In genomic region chr22:37805878-37806277, GRCh38 we compare ENCODE assay signal across 1 cellular context.
TF ChIP-seq lines count a peak whose summit lies in the region.

No MANE protein-coding gene starts in this region.

TF ChIP-seq in HepG2, 621 proteins besides CTCF, POLR2A, EP300 and RAD21:
- TF ChIP-seq POLR2AphosphoS5 (IDR thresholded peaks at IDR 0.05; ENCODE audit: low read depth, low read length) (peak; percentile 25; the same call in 1 of the 2 replicates), MED13 (CRISPR knock-in tag; IDR thresholded peaks at IDR 0.05) (no peak), TSC22D2 (CRISPR knock-in tag; IDR thresholded peaks at IDR 0.05; ENCODE audit: borderline replicate concordance) (no peak), SP4 (CRISPR knock-in tag; IDR thresholded peaks at IDR 0.05) (0 out of 2 replicates have a peak, but pooled peaks have one; percentile 30), ZNF121 (CRISPR knock-in tag; IDR thresholded peaks at IDR 0.05) (peak; percentile 65; the same call in 1 of the 2 replicates), ZNF10 (CRISPR knock-in tag; IDR thresholded peaks at IDR 0.05; ENCODE audit: borderline replicate concordance, low read depth) (no peak), MED8 (CRISPR knock-in tag; IDR thresholded peaks at IDR 0.05; ENCODE audit: insufficient replicate concordance) (peak; percentile 27), HDAC1 (CRISPR knock-in tag; IDR thresholded peaks at IDR 0.05) (0 out of 2 replicates have a peak, but pooled peaks have one; percentile 15), ZFP82 (CRISPR knock-in tag; IDR thresholded peaks at IDR 0.05; ENCODE audit: borderline replicate concordance) (no peak), ZNF432 (CRISPR knock-in tag; IDR thresholded peaks at IDR 0.05; ENCODE audit: borderline replicate concordance) (no peak), MBNL3 (CRISPR knock-in tag; conservative IDR thresholded peaks at IDR 0.05) (no peak), HDAC2 (CRISPR knock-in tag; IDR thresholded peaks at IDR 0.05) (no peak)
- TF ChIP-seq, protein P1, sequence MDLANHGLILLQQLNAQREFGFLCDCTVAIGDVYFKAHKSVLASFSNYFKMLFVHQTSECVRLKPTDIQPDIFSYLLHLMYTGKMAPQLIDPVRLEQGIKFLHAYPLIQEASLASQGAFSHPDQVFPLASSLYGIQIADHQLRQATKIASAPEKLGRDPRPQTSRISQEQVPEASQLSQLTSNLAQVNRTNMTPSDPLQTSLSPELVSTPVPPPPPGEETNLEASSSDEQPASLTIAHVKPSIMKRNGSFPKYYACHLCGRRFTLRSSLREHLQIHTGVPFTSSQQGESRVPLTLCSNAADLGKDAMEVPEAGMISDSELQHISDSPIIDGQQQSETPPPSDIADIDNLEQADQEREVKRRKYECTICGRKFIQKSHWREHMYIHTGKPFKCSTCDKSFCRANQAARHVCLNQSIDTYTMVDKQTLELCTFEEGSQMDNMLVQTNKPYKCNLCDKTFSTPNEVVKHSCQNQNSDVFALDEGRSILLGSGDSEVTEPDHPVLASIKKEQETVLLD (CRISPR knock-in tag; IDR thresholded peaks at IDR 0.05; ENCODE audit: low read depth): 0 out of 2 replicates have a peak, but pooled peaks have one; percentile 12
- TF ChIP-seq, protein P2, sequence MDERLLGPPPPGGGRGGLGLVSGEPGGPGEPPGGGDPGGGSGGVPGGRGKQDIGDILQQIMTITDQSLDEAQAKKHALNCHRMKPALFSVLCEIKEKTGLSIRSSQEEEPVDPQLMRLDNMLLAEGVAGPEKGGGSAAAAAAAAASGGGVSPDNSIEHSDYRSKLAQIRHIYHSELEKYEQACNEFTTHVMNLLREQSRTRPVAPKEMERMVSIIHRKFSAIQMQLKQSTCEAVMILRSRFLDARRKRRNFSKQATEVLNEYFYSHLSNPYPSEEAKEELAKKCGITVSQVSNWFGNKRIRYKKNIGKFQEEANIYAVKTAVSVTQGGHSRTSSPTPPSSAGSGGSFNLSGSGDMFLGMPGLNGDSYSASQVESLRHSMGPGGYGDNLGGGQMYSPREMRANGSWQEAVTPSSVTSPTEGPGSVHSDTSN (CRISPR knock-in tag; IDR thresholded peaks at IDR 0.05): no peak
- TF ChIP-seq, protein P3, sequence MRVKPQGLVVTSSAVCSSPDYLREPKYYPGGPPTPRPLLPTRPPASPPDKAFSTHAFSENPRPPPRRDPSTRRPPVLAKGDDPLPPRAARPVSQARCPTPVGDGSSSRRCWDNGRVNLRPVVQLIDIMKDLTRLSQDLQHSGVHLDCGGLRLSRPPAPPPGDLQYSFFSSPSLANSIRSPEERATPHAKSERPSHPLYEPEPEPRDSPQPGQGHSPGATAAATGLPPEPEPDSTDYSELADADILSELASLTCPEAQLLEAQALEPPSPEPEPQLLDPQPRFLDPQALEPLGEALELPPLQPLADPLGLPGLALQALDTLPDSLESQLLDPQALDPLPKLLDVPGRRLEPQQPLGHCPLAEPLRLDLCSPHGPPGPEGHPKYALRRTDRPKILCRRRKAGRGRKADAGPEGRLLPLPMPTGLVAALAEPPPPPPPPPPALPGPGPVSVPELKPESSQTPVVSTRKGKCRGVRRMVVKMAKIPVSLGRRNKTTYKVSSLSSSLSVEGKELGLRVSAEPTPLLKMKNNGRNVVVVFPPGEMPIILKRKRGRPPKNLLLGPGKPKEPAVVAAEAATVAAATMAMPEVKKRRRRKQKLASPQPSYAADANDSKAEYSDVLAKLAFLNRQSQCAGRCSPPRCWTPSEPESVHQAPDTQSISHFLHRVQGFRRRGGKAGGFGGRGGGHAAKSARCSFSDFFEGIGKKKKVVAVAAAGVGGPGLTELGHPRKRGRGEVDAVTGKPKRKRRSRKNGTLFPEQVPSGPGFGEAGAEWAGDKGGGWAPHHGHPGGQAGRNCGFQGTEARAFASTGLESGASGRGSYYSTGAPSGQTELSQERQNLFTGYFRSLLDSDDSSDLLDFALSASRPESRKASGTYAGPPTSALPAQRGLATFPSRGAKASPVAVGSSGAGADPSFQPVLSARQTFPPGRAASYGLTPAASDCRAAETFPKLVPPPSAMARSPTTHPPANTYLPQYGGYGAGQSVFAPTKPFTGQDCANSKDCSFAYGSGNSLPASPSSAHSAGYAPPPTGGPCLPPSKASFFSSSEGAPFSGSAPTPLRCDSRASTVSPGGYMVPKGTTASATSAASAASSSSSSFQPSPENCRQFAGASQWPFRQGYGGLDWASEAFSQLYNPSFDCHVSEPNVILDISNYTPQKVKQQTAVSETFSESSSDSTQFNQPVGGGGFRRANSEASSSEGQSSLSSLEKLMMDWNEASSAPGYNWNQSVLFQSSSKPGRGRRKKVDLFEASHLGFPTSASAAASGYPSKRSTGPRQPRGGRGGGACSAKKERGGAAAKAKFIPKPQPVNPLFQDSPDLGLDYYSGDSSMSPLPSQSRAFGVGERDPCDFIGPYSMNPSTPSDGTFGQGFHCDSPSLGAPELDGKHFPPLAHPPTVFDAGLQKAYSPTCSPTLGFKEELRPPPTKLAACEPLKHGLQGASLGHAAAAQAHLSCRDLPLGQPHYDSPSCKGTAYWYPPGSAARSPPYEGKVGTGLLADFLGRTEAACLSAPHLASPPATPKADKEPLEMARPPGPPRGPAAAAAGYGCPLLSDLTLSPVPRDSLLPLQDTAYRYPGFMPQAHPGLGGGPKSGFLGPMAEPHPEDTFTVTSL (CRISPR knock-in tag; IDR thresholded peaks at IDR 0.05; ENCODE audit: borderline replicate concordance): 0 out of 2 replicates have a peak, but pooled peaks have one; percentile 22
- TF ChIP-seq, protein P4, sequence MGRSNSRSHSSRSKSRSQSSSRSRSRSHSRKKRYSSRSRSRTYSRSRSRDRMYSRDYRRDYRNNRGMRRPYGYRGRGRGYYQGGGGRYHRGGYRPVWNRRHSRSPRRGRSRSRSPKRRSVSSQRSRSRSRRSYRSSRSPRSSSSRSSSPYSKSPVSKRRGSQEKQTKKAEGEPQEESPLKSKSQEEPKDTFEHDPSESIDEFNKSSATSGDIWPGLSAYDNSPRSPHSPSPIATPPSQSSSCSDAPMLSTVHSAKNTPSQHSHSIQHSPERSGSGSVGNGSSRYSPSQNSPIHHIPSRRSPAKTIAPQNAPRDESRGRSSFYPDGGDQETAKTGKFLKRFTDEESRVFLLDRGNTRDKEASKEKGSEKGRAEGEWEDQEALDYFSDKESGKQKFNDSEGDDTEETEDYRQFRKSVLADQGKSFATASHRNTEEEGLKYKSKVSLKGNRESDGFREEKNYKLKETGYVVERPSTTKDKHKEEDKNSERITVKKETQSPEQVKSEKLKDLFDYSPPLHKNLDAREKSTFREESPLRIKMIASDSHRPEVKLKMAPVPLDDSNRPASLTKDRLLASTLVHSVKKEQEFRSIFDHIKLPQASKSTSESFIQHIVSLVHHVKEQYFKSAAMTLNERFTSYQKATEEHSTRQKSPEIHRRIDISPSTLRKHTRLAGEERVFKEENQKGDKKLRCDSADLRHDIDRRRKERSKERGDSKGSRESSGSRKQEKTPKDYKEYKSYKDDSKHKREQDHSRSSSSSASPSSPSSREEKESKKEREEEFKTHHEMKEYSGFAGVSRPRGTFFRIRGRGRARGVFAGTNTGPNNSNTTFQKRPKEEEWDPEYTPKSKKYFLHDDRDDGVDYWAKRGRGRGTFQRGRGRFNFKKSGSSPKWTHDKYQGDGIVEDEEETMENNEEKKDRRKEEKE (IDR thresholded peaks at IDR 0.05): no peak
